ENCODE assay signal across 28 cellular contexts in genomic region chr4:150167054-150167453, GRCh38.
"Had no signal": no experiment of that assay in that cellular context is flagged by ENCODE, and none has a peak within 500 bp of the region (broad histone marks: within the 10 kb centered on the region; RNA-seq: fewer than 3 reads in every experiment).

No MANE protein-coding gene starts in this region.

- H3K27ac ChIP-seq: epithelial cell of prostate, gastrocnemius medialis, neutrophil, pancreas, right lobe of liver, thoracic aorta, tibial nerve, upper lobe of left lung had no signal

- H3K4me1 Mint-ChIP-seq: endodermal cell, memory B cell had no signal

- H3K27me3 ChIP-seq: gastrocnemius medialis, neutrophil, pancreas, right lobe of liver, tibial nerve, upper lobe of left lung had no signal

- H3K27ac Mint-ChIP-seq: dendritic cell treated with granulocyte-macrophage colony-stimulating factor and Interleukin-4, amounts not matched to agents 40 ng/mL and 50 ng/mL, for 4 days; endodermal cell; memory B cell; natural killer cell treated with Interleukin-12 subunit alpha and Interleukin-12 subunit beta and Interleukin-15 and Interleukin-18, amount 100 ng/mL, for 72 hours; stimulated activated naive B cell treated with anti-CD40 and anti-IgM and Interleukin-4, amounts not matched to agents 10 μg/mL and 1 μg/mL and 100 μg/mL, for 72 hours; stimulated activated naive CD8-positive, alpha-beta T cell treated with anti-CD3 and anti-CD28 coated beads, Interleukin-15, Interleukin-2, amounts not matched to agents 100 ng/mL and 50 ng/mL, for 24 hours had no signal

- H3K27me3 Mint-ChIP-seq: dendritic cell treated with granulocyte-macrophage colony-stimulating factor and Interleukin-4, amounts not matched to agents 40 ng/mL and 50 ng/mL, for 4 days; stimulated activated naive B cell treated with anti-CD40 and anti-IgM and Interleukin-4, amounts not matched to agents 10 μg/mL and 1 μg/mL and 100 μg/mL, for 72 hours had no signal

- DNase-seq: effector CD8-positive, alpha-beta T cell; endodermal cell; foreskin fibroblast; gastrocnemius medialis; head of caudate nucleus; hippocampal formation; left cardiac atrium; mucosa of descending colon; naive B cell; pancreas; retina; right lobe of liver; small intestine; stimulated activated CD4-positive, alpha-beta T cell treated with anti-CD3 and anti-CD28 coated beads, Interleukin-15, amount 100 ng/mL, for 24 hours; stimulated activated CD4-positive, alpha-beta T cell treated with anti-CD3 and anti-CD28 coated beads, Interleukin-2, amount 100 ng/mL, for 48 hours; stimulated activated naive B cell treated with anti-CD40 and anti-IgM and Interleukin-4, amounts not matched to agents 10 μg/mL and 1 μg/mL and 100 μg/mL, for 72 hours; upper lobe of left lung had no signal

- H3K36me3 Mint-ChIP-seq: natural killer cell treated with Interleukin-12 subunit alpha and Interleukin-12 subunit beta and Interleukin-15 and Interleukin-18, amount 100 ng/mL, for 72 hours had no signal

- H3K4me3 ChIP-seq: gastrocnemius medialis, lung, mucosa of descending colon, pancreas, right lobe of liver, thoracic aorta, tibial nerve, upper lobe of left lung had no signal

- ATAC-seq: esophagus mucosa; gastrocnemius medialis; mucosa of descending colon; natural killer cell treated with Interleukin-12 subunit alpha and Interleukin-12 subunit beta and Interleukin-15 and Interleukin-18, amount 100 ng/mL, for 72 hours; pancreas; stimulated activated naive B cell treated with anti-CD40 and anti-IgM and Interleukin-4, amounts not matched to agents 10 μg/mL and 1 μg/mL and 100 μg/mL, for 72 hours had no signal

- H3K4me3 Mint-ChIP-seq: dendritic cell treated with granulocyte-macrophage colony-stimulating factor and Interleukin-4, amounts not matched to agents 40 ng/mL and 50 ng/mL, for 4 days; endodermal cell; memory B cell; naive B cell; natural killer cell treated with Interleukin-12 subunit alpha and Interleukin-12 subunit beta and Interleukin-15 and Interleukin-18, amount 100 ng/mL, for 72 hours; neural crest cell; stimulated activated naive B cell treated with anti-CD40 and anti-IgM and Interleukin-4, amounts not matched to agents 10 μg/mL and 1 μg/mL and 100 μg/mL, for 72 hours; stimulated activated naive CD8-positive, alpha-beta T cell treated with anti-CD3 and anti-CD28 coated beads, Interleukin-15, Interleukin-2, amounts not matched to agents 100 ng/mL and 50 ng/mL, for 24 hours had no signal

- H3K9me3 ChIP-seq: gastrocnemius medialis, mucosa of descending colon, neutrophil, pancreas, right lobe of liver, thoracic aorta, tibial nerve, upper lobe of left lung had no signal

- H3K4me1 ChIP-seq: gastrocnemius medialis, pancreas, right lobe of liver, tibial nerve, upper lobe of left lung had no signal

- H3K9me3 Mint-ChIP-seq: dendritic cell treated with granulocyte-macrophage colony-stimulating factor and Interleukin-4, amounts not matched to agents 40 ng/mL and 50 ng/mL, for 4 days; endodermal cell; natural killer cell treated with Interleukin-12 subunit alpha and Interleukin-12 subunit beta and Interleukin-15 and Interleukin-18, amount 100 ng/mL, for 72 hours; stimulated activated naive CD8-positive, alpha-beta T cell treated with anti-CD3 and anti-CD28 coated beads, Interleukin-15, Interleukin-2, amounts not matched to agents 100 ng/mL and 50 ng/mL, for 24 hours had no signal

- H3K36me3 ChIP-seq: gastrocnemius medialis, neutrophil, pancreas, right lobe of liver, thoracic aorta, upper lobe of left lung had no signal
